Comparison of ENCODE assay signal across 24 cellular contexts in the genomic region with DNA sequence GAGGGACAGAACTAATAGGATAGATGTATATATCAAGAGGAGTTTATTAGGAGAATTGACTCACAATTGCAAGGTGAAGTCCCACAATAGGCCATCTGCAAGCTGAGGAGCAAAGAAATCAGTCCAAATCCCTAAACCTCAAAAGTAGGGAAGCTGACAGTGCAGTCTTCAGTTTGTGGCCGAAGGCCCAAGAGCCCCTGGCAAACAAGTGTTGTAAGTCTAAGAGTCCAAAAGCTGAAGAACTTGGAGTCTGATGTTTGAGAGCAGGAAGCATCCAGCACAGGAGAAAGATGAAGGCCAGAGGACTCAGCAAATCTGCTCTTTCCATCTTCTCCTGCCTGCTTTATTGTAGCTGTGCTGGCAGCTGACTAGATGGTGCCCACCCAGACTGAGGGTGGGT.
DNase-seq lines count a peak whose midpoint lies in the region; ATAC-seq and TF ChIP-seq lines count a peak whose summit lies in the region.
"Had no signal": no experiment of that assay in that cellular context is flagged by ENCODE, and none has a peak within 500 bp of the region (broad histone marks: within the 10 kb centered on the region; RNA-seq: fewer than 3 reads in every experiment).

No MANE protein-coding gene starts in this region.

- H3K4me3 ChIP-seq in cardiac muscle cell (no peak overlapping the region), right cardiac atrium (ENCODE audit: low read length) (no peak overlapping the region)
- H3K4me3 ChIP-seq: A549; BLaER1 treated with 17β-estradiol and CSF1 and Interleukin-3, amounts not matched to agents 10 nM and 100 nM; GM12878; GM23248 had no signal

- H3K4me1 ChIP-seq in cardiac muscle cell (ENCODE audit: low read depth), result peaks cover 15% of the 10 kb centered on the region
- no peaks in the 10 kb centered on the region for H3K4me1 ChIP-seq in right cardiac atrium (ENCODE audit: control insufficient read depth, insufficient read depth, low read length)
- H3K4me1 ChIP-seq: A549, BE2C had no signal

- H3K4me3 Mint-ChIP-seq in activated naive CD4-positive, alpha-beta T cell treated with anti-CD3 and anti-CD28 coated beads, Interleukin-2, amount 50 U/mL, for 24 hours, result no peak overlapping the region
- H3K4me3 Mint-ChIP-seq: CD14-positive monocyte; CD4-positive, alpha-beta T cell; CD8-positive, alpha-beta memory T cell had no signal

- TF ChIP-seq CTCF in cardiac muscle cell (IDR thresholded peaks at IDR 0.05; ENCODE audit: low read depth, low read length), result no peak

- H3K27me3 ChIP-seq in cardiac muscle cell (no peaks in the 10 kb centered on the region), right cardiac atrium (ENCODE audit: control insufficient read depth, insufficient read depth) (no peaks in the 10 kb centered on the region)
- H3K27me3 ChIP-seq: BE2C; BLaER1 treated with 17β-estradiol and CSF1 and Interleukin-3, amounts not matched to agents 10 nM and 100 nM had no signal

- DNase-seq in activated naive CD4-positive, alpha-beta T cell treated with anti-CD3 and anti-CD28 coated beads, Interleukin-2, amount 50 U/mL, for 16 hours, result no peak
- DNase-seq in cardiac muscle cell (ENCODE audit: low read depth in 1 of 2, low spot score in 1 of 2) (no peak), Right ventricle myocardium inferior (ENCODE audit: missing footprints) (no peak), right cardiac atrium (peak; percentile 32 to 81 (median 67)), cardiac septum (ENCODE audit: low spot score) (no peak)
- DNase-seq: 8988T; ACHN; AML-193; BE2C; CD4-positive, alpha-beta T cell; CD8-positive, alpha-beta memory T cell; DMS 273 treated with DMSO at 0.1 percent for 48 hours; DMS79; EL; GDM1; GM23248; H7; HCEC 1CT had no signal

- H3K36me3 ChIP-seq in cardiac muscle cell, result no peaks in the 10 kb centered on the region
- H3K36me3 ChIP-seq: BE2C; BLaER1 treated with 17β-estradiol and CSF1 and Interleukin-3, amounts not matched to agents 10 nM and 100 nM had no signal

- H3K9me3 Mint-ChIP-seq in activated naive CD4-positive, alpha-beta T cell treated with anti-CD3 and anti-CD28 coated beads, Interleukin-2, amount 50 U/mL, for 24 hours, result no peaks in the 10 kb centered on the region
- H3K9me3 Mint-ChIP-seq: CD4-positive, alpha-beta T cell had no signal

- peaks cover 14% of the 10 kb centered on the region for H3K36me3 Mint-ChIP-seq in activated naive CD4-positive, alpha-beta T cell treated with anti-CD3 and anti-CD28 coated beads, Interleukin-2, amount 50 U/mL, for 24 hours
- H3K36me3 Mint-ChIP-seq: CD14-positive monocyte had no signal

- H3K27me3 Mint-ChIP-seq in activated naive CD4-positive, alpha-beta T cell treated with anti-CD3 and anti-CD28 coated beads, Interleukin-2, amount 50 U/mL, for 24 hours, result no peaks in the 10 kb centered on the region
- H3K27me3 Mint-ChIP-seq: CD4-positive, alpha-beta T cell had no signal

- whole genome bisulfite sequencing in right cardiac atrium, result 78% methylated on average over 1 of the region's 1 CpG

- intact Hi-C loops in Right ventricle myocardium inferior (cut with DNase I), result loop anchor here (10.0 kb wide), 1 partner anchor 45 kb away; no protein-coding TSS in a partner anchor
- intact Hi-C loops in right cardiac atrium (cut with DNase I), result no loop called here
- intact Hi-C loops in cardiac septum (cut with DNase I), result no loop called here

- ATAC-seq in Right ventricle myocardium inferior, result no peak
- no peak for ATAC-seq in right cardiac atrium
- ATAC-seq in HG02981 (IDR thresholded peaks at IDR 0.05; ENCODE audit: unreplicated experiment), result no peak
- ATAC-seq: A549, GM12878 had no signal

- H3K9me3 ChIP-seq in cardiac muscle cell (ENCODE audit: low read depth), result no peaks in the 10 kb centered on the region
- no peaks in the 10 kb centered on the region for H3K9me3 ChIP-seq in right cardiac atrium (ENCODE audit: control insufficient read depth, low read length)
- H3K9me3 ChIP-seq: A549; BE2C; BLaER1 treated with 17β-estradiol and CSF1 and Interleukin-3, amounts not matched to agents 10 nM and 100 nM had no signal

- peaks cover 73% of the 10 kb centered on the region for H3K4me1 Mint-ChIP-seq in activated naive CD4-positive, alpha-beta T cell treated with anti-CD3 and anti-CD28 coated beads, Interleukin-2, amount 50 U/mL, for 24 hours
- H3K4me1 Mint-ChIP-seq: CD14-positive monocyte; CD8-positive, alpha-beta memory T cell had no signal

- peak overlapping the region; percentile 56 for H3K27ac Mint-ChIP-seq in activated naive CD4-positive, alpha-beta T cell treated with anti-CD3 and anti-CD28 coated beads, Interleukin-2, amount 50 U/mL, for 24 hours
- H3K27ac Mint-ChIP-seq: CD14-positive monocyte; CD4-positive, alpha-beta T cell had no signal

- H3K27ac ChIP-seq in cardiac muscle cell, result peak overlapping the region; percentile 1
- H3K27ac ChIP-seq in right cardiac atrium (ENCODE audit: low read length), result no peak overlapping the region
- H3K27ac ChIP-seq: A549; BLaER1 treated with 17β-estradiol and CSF1 and Interleukin-3, amounts not matched to agents 10 nM and 100 nM; GM23248 had no signal

Comparison
In these comparisons a context has a peak if more than half of its experiments do, and no peak if none do; other contexts are left out.
1. DNase-seq: peak in right cardiac atrium (3 of 3); none in activated naive CD4-positive, alpha-beta T cell treated with anti-CD3 and anti-CD28 coated beads, Interleukin-2, amount 50 U/mL, for 16 hours (single experiment), cardiac muscle cell (0 of 2), Right ventricle myocardium inferior (single experiment) and cardiac septum (single experiment).